9 cellular contexts compared by ENCODE assay signal in genomic region chr15:40322531-40323238, GRCh38. TPM values are rescaled to one million over a fixed set of nuclear protein-coding genes. Genes with fewer than 3 reads are reported as not detected.
DNase-seq lines count a peak whose midpoint lies in the region; ATAC-seq and TF ChIP-seq lines count a peak whose summit lies in the region.
"Had no signal": no experiment of that assay in that cellular context is flagged by ENCODE, and none has a peak within 500 bp of the region (broad histone marks: within the 10 kb centered on the region; RNA-seq: fewer than 3 reads in every experiment).

No MANE protein-coding gene starts in this region.

- no peak for DNase-seq in CD14-positive monocyte (ENCODE audit: low spot score)
- DNase-seq in LNCaP clone FGC (ENCODE audit: low read depth) = no peak
- no peak for DNase-seq in natural killer cell treated with Interleukin-12 subunit alpha and Interleukin-12 subunit beta and Interleukin-15 and Interleukin-18, amount 100 ng/mL, for 72 hours (ENCODE audit: low spot score)
- DNase-seq in hypothalamus (lab: John Stamatoyannopoulos, UW) = no peak
- DNase-seq in OCI-M2 (lab: John Stamatoyannopoulos, UW; ENCODE audit: unreplicated experiment) = no peak
- no peak for DNase-seq in BE2C

- peaks cover 0 to 8% (median 2%) of the 10 kb centered on the region in 3 donors for H3K27me3 Mint-ChIP-seq in CD14-positive monocyte (ENCODE audit: low read depth in 3 of 3)
- no peaks in the 10 kb centered on the region for H3K27me3 Mint-ChIP-seq in natural killer cell treated with Interleukin-12 subunit alpha and Interleukin-12 subunit beta and Interleukin-15 and Interleukin-18, amount 100 ng/mL, for 72 hours

- peaks cover 5% of the 10 kb centered on the region; the same call in 1 of the 2 replicates for H3K36me3 ChIP-seq in BE2C

- peak overlapping the region in 4 of 7 donors; percentile 26 to 69 (median 57) for H3K27ac Mint-ChIP-seq in CD14-positive monocyte
- H3K27ac Mint-ChIP-seq in natural killer cell treated with Interleukin-12 subunit alpha and Interleukin-12 subunit beta and Interleukin-15 and Interleukin-18, amount 100 ng/mL, for 72 hours = peak overlapping the region in 1 of 2 donors; percentile 63

- TF ChIP-seq CTCF in CD14-positive monocyte (IDR thresholded peaks at IDR 0.05) (no peak), LNCaP clone FGC (IDR thresholded peaks at IDR 0.05; ENCODE audit: control insufficient read depth, extremely low read depth, insufficient read depth) (no peak), BE2C (IDR thresholded peaks at IDR 0.05; ENCODE audit: low read depth, low read length) (no peak)

- no peak for ATAC-seq in natural killer cell treated with Interleukin-12 subunit alpha and Interleukin-12 subunit beta and Interleukin-15 and Interleukin-18, amount 100 ng/mL, for 72 hours
- ATAC-seq in HG03571 (IDR thresholded peaks at IDR 0.05; ENCODE audit: unreplicated experiment) = no peak

- H3K9me3 Mint-ChIP-seq in CD14-positive monocyte = peaks cover 0 to 3% (median 0%) of the 10 kb centered on the region in 7 donors
- H3K9me3 Mint-ChIP-seq in natural killer cell treated with Interleukin-12 subunit alpha and Interleukin-12 subunit beta and Interleukin-15 and Interleukin-18, amount 100 ng/mL, for 72 hours = no peaks in the 10 kb centered on the region

- peak overlapping the region; percentile 69 for H3K27ac ChIP-seq in cingulate gyrus (ENCODE audit: low read depth, low read length)

- H3K36me3 Mint-ChIP-seq in CD14-positive monocyte = peaks cover 18 to 19% of the 10 kb centered on the region in 2 donors
- no peaks in the 10 kb centered on the region for H3K36me3 Mint-ChIP-seq in natural killer cell treated with Interleukin-12 subunit alpha and Interleukin-12 subunit beta and Interleukin-15 and Interleukin-18, amount 100 ng/mL, for 72 hours

- H3K4me3 Mint-ChIP-seq in CD14-positive monocyte = peak overlapping the region; percentile 71 to 73
- H3K4me3 Mint-ChIP-seq in natural killer cell treated with Interleukin-12 subunit alpha and Interleukin-12 subunit beta and Interleukin-15 and Interleukin-18, amount 100 ng/mL, for 72 hours = peak overlapping the region; percentile 85

- H3K4me1 ChIP-seq in BE2C = peaks cover 6% of the 10 kb centered on the region

- H3K9me3 ChIP-seq in BE2C = no peaks in the 10 kb centered on the region

- peaks cover 42% of the 10 kb centered on the region for H3K4me1 Mint-ChIP-seq in CD14-positive monocyte
- H3K4me1 Mint-ChIP-seq in natural killer cell treated with Interleukin-12 subunit alpha and Interleukin-12 subunit beta and Interleukin-15 and Interleukin-18, amount 100 ng/mL, for 72 hours (ENCODE audit: low read depth in 2 of 2) = peaks cover 32 to 44% of the 10 kb centered on the region in 2 donors

- intact Hi-C loops in CD14-positive monocyte (cut with micrococcal nuclease) = no loop called here

- H3K27me3 ChIP-seq in BE2C = no peaks in the 10 kb centered on the region

- peak overlapping the region; percentile 46 for H3K4me3 ChIP-seq in LNCaP clone FGC (ENCODE audit: low read depth, low read length)
- H3K4me3 ChIP-seq in BE2C (ENCODE audit: low read depth, low read length) = no peak overlapping the region

RNA-seq across cellular contexts. Expression of gene INAFM2, which starts 0.8 kb away (rescaled TPM):
- polyA plus RNA-seq in CD14-positive monocyte = 1 to 10 TPM; 5.1 to 8.3 TPM
- 10 to 100 TPM; 16.7 to 17.5 TPM for total RNA-seq in natural killer cell treated with Interleukin-12 subunit alpha and Interleukin-12 subunit beta and Interleukin-15 and Interleukin-18, amount 100 ng/mL, for 72 hours
- polyA plus RNA-seq in BE2C (2012; ENCODE audit: insufficient read depth, insufficient read length, low read depth) = 51.0 TPM

RNA-seq across cellular contexts. Expression of gene PLCB2, which starts 14.9 kb away (rescaled TPM):
- 10 to 100 TPM; 56.5 to 74.5 TPM for polyA plus RNA-seq in CD14-positive monocyte
- total RNA-seq in natural killer cell treated with Interleukin-12 subunit alpha and Interleukin-12 subunit beta and Interleukin-15 and Interleukin-18, amount 100 ng/mL, for 72 hours = 100 to 1,000 TPM in 1 of 2 donors, 10 to 100 TPM in 1; 90.5 to 109 TPM
- 30.8 TPM for polyA plus RNA-seq in BE2C (2012; ENCODE audit: insufficient read depth, insufficient read length, low read depth)

RNA-seq across cellular contexts. Expression of gene CCDC9B, which starts 18.1 kb away (rescaled TPM):
- polyA plus RNA-seq in CD14-positive monocyte = under 1 TPM; 0.13 to 0.39 TPM
- total RNA-seq in natural killer cell treated with Interleukin-12 subunit alpha and Interleukin-12 subunit beta and Interleukin-15 and Interleukin-18, amount 100 ng/mL, for 72 hours = under 1 TPM; 0.29 to 0.47 TPM
- 6.5 TPM for polyA plus RNA-seq in BE2C (2012; ENCODE audit: insufficient read depth, insufficient read length, low read depth)

RNA-seq across cellular contexts. Expression of gene PHGR1, which starts 28.1 kb away (rescaled TPM):
- not detected for polyA plus RNA-seq in CD14-positive monocyte
- total RNA-seq in natural killer cell treated with Interleukin-12 subunit alpha and Interleukin-12 subunit beta and Interleukin-15 and Interleukin-18, amount 100 ng/mL, for 72 hours = not detected
- polyA plus RNA-seq in BE2C (2012; ENCODE audit: insufficient read depth, insufficient read length, low read depth) = not detected
- total RNA-seq: frontal cortex had no signal

RNA-seq across cellular contexts. Expression of gene DISP2, which starts 35.3 kb away (rescaled TPM):
- under 1 TPM in 1 of 2 donors, not detected in 1; 0.01 TPM for polyA plus RNA-seq in CD14-positive monocyte
- under 1 TPM; 0.25 to 1.00 TPM for total RNA-seq in natural killer cell treated with Interleukin-12 subunit alpha and Interleukin-12 subunit beta and Interleukin-15 and Interleukin-18, amount 100 ng/mL, for 72 hours
- polyA plus RNA-seq in BE2C (2012; ENCODE audit: insufficient read depth, insufficient read length, low read depth) = 10.1 TPM
